In the genomic region with DNA sequence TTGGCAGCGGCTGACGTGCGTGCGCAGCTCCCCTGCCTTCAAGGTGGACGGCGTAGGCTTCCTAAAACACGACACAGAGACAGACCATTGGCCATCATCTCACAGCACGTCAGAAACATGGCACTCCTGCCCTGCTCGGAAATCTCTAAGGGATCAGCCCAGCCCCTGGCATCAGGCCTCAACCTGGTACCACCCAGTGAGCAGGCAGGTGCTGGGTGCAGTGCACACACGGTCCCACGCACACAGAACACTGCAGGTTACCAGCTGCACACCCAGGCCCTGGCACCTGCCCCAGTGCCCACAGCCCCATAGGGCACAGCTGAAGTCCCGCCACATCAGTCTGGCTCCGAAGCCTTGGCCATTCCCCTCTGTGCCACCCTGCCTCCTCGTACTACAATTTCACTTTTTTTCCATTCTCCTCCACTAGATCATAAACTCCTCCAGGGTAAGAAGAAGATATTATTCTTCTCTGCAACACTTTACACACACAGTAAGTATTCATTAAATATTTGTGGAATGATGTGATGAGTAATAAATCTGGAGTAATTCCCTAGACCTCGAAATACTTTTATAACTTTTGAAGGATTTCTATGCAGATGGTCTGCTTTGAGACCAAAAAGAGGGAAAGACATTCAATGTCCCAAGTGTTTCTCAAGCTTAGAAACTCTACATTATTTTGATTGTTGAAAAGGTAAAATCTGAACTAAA, we compare ENCODE assay signal across 17 cellular contexts.
DNase-seq lines count a peak whose midpoint lies in the region; ATAC-seq lines count a peak whose summit lies in the region.
"Had no signal": no experiment of that assay in that cellular context is flagged by ENCODE, and none has a peak within 500 bp of the region (broad histone marks: within the 10 kb centered on the region; RNA-seq: fewer than 3 reads in every experiment).

No MANE protein-coding gene starts in this region.

- peak; percentile 51 for DNase-seq in NCI-H345 (lab: John Stamatoyannopoulos, UW)
- no peak for DNase-seq in NCI-H345 treated with DMSO at 0.1 percent for 48 hours (lab: John Stamatoyannopoulos, UW; ENCODE audit: unreplicated experiment)
- DNase-seq in M059J (ENCODE audit: low read depth), result peak; percentile 21
- DNase-seq in fibroblast of peridontal ligament (ENCODE audit: extremely low read depth), result peak; percentile 60
- DNase-seq in NCI-H2107 treated with DMSO at 0.1 percent for 48 hours (lab: John Stamatoyannopoulos, UW; ENCODE audit: unreplicated experiment), result no peak
- no peak for DNase-seq in effector CD8-positive, alpha-beta T cell (lab: John Stamatoyannopoulos, UW)
- no peak for DNase-seq in COLO829 (ENCODE audit: low spot score)
- DNase-seq: activated CD4-positive, alpha-beta T cell treated with anti-CD3 and anti-CD28 coated beads, Interleukin-2, amount 50 U/mL, for 1 hour; activated gamma-delta T cell treated with Interleukin-2 at 50 U/mL for 16 hours; DMS 273 treated with DMSO at 0.1 percent for 48 hours; gastrocnemius medialis; left ventricle myocardium inferior; NCI-H446 treated with DMSO at 0.1 percent for 48 hours; SHP77 treated with DMSO at 0.1 percent for 48 hours; stimulated activated CD4-positive, alpha-beta T cell treated with anti-CD3 and anti-CD28 coated beads, Interleukin-4, amount 100 ng/mL, for 1 hour; T-helper 1 cell had no signal

- no peaks in the 10 kb centered on the region for H3K27me3 Mint-ChIP-seq in stimulated activated memory B cell treated with anti-CD40 and anti-IgM and Interleukin-4, amounts not matched to agents 10 μg/mL and 1 μg/mL and 100 μg/mL, for 72 hours

- no peaks in the 10 kb centered on the region for H3K4me1 Mint-ChIP-seq in stimulated activated memory B cell treated with anti-CD40 and anti-IgM and Interleukin-4, amounts not matched to agents 10 μg/mL and 1 μg/mL and 100 μg/mL, for 72 hours

- peak; percentile 57 for ATAC-seq in stimulated activated memory B cell treated with anti-CD40 and anti-IgM and Interleukin-4, amounts not matched to agents 10 μg/mL and 1 μg/mL and 100 μg/mL, for 72 hours
- ATAC-seq: gastrocnemius medialis had no signal

- H3K36me3 Mint-ChIP-seq in stimulated activated memory B cell treated with anti-CD40 and anti-IgM and Interleukin-4, amounts not matched to agents 10 μg/mL and 1 μg/mL and 100 μg/mL, for 72 hours, result no peaks in the 10 kb centered on the region

- no peak overlapping the region for H3K27ac Mint-ChIP-seq in stimulated activated memory B cell treated with anti-CD40 and anti-IgM and Interleukin-4, amounts not matched to agents 10 μg/mL and 1 μg/mL and 100 μg/mL, for 72 hours

- no peak overlapping the region for H3K4me3 Mint-ChIP-seq in stimulated activated memory B cell treated with anti-CD40 and anti-IgM and Interleukin-4, amounts not matched to agents 10 μg/mL and 1 μg/mL and 100 μg/mL, for 72 hours

- peaks cover 3% of the 10 kb centered on the region for H3K9me3 Mint-ChIP-seq in stimulated activated memory B cell treated with anti-CD40 and anti-IgM and Interleukin-4, amounts not matched to agents 10 μg/mL and 1 μg/mL and 100 μg/mL, for 72 hours

Comparison
In these comparisons a context has a peak if more than half of its experiments do, and no peak if none do; other contexts are left out.
1. DNase-seq: peak in NCI-H345 (single experiment), M059J (single experiment) and fibroblast of peridontal ligament (single experiment); none in NCI-H345 treated with DMSO at 0.1 percent for 48 hours (single experiment), NCI-H2107 treated with DMSO at 0.1 percent for 48 hours (single experiment), effector CD8-positive, alpha-beta T cell (single experiment) and COLO829 (single experiment).